Comparison of ENCODE assay signal across 7 cellular contexts in the genomic region with DNA sequence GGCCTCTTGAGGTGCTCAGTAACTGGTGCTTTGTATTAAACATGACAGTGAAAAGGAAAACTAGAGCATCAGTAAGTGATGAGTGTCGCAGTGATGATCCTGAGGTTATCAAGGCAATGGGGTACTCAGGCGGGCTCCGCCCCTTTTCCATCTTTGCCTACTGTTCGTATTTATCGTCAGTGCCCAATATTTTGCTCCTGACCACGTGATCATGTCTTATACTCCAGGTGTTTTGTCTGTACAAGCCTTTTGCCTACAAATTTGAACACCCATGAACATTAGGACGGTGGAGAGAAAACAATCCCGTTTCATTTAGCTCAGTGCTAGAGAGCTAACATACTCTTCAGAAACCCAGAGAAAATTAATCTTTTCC. TPM values are rescaled to one million over a fixed set of nuclear protein-coding genes. Genes with fewer than 3 reads are reported as not detected.
DNase-seq lines count a peak whose midpoint lies in the region; ATAC-seq and TF ChIP-seq lines count a peak whose summit lies in the region.
"Not testable (repeated sequence)": the region's sequence is repeated elsewhere in the genome, so short reads cannot be mapped to it uniquely, and the experiment has no call there.

No MANE protein-coding gene starts in this region.

- H3K4me3 ChIP-seq in GM12864 (ENCODE audit: low read depth, low read length) (peak overlapping the region; percentile 62), LNCaP clone FGC (ENCODE audit: low read depth, low read length) (peak overlapping the region; percentile 56), OCI-LY1 (ENCODE audit: low read depth, low read length, poor library complexity, severe bottlenecking) (peak overlapping the region; percentile 62)

- H3K36me3 Mint-ChIP-seq in activated T-helper 17 cell treated with anti-CD3 and anti-CD28 coated beads, Interleukin-2, amount 50 U/mL, for 72 hours (ENCODE audit: low read depth) = peaks cover 34% of the 10 kb centered on the region
- not testable (repeated sequence) for H3K36me3 Mint-ChIP-seq in endothelial cell (ENCODE audit: low read depth, unreplicated experiment)

- H3K4me3 Mint-ChIP-seq in activated T-helper 17 cell treated with anti-CD3 and anti-CD28 coated beads, Interleukin-2, amount 50 U/mL, for 72 hours = peak overlapping the region; percentile 78
- peak overlapping the region; percentile 88 for H3K4me3 Mint-ChIP-seq in endothelial cell (ENCODE audit: unreplicated experiment)

- not testable (repeated sequence) for H3K79me2 ChIP-seq in OCI-LY1 (ENCODE audit: insufficient read depth, low read length)

- not testable (repeated sequence) for H3K9me2 ChIP-seq in OCI-LY1 (ENCODE audit: low read depth, low read length)

- TF ChIP-seq CTCF in GM12864 (IDR thresholded peaks at IDR 0.05; ENCODE audit: low read depth, low read length, missing control alignments); LNCaP clone FGC (IDR thresholded peaks at IDR 0.05; ENCODE audit: control insufficient read depth, extremely low read depth, insufficient read depth); OCI-LY1 (IDR thresholded peaks at IDR 0.05; ENCODE audit: low read length); endothelial cell (IDR thresholded peaks at IDR 0.05; ENCODE audit: unreplicated experiment): not testable (repeated sequence)

- H3K4me2 ChIP-seq in OCI-LY1 (ENCODE audit: low read length) = peak overlapping the region; percentile 61

- DNase-seq in GM12864 (ENCODE audit: low read depth) = not testable (repeated sequence)
- DNase-seq in LNCaP clone FGC (ENCODE audit: low read depth) (peak; percentile 4), endothelial cell (ENCODE audit: low spot score) (peak; percentile 5), pons (ENCODE audit: low spot score) (peak; percentile 44)

- H3K27ac ChIP-seq in OCI-LY1 (ENCODE audit: low read depth, low read length, poor library complexity, severe bottlenecking) (peak overlapping the region; percentile 70), layer of hippocampus (ENCODE audit: low read depth, low read length) (peak overlapping the region; percentile 73)

- peaks cover 22% of the 10 kb centered on the region; the same call in 1 of the 2 replicates for H3K36me3 ChIP-seq in OCI-LY1 (ENCODE audit: insufficient read depth, low read length)

- not testable (repeated sequence) for H3K9me3 ChIP-seq in OCI-LY1 (ENCODE audit: low read length)

- H3K9me3 Mint-ChIP-seq in activated T-helper 17 cell treated with anti-CD3 and anti-CD28 coated beads, Interleukin-2, amount 50 U/mL, for 72 hours; endothelial cell (ENCODE audit: unreplicated experiment): not testable (repeated sequence)

- peak overlapping the region; percentile 62; the same call in 1 of the 2 replicates for H3K9ac ChIP-seq in OCI-LY1 (ENCODE audit: low read length)

- peak overlapping the region; percentile 79 for H3K27ac Mint-ChIP-seq in activated T-helper 17 cell treated with anti-CD3 and anti-CD28 coated beads, Interleukin-2, amount 50 U/mL, for 72 hours
- not testable (repeated sequence) for H3K27ac Mint-ChIP-seq in endothelial cell (ENCODE audit: unreplicated experiment)

- H3K4me1 ChIP-seq in OCI-LY1 (ENCODE audit: insufficient read depth, low read length, severe bottlenecking) = peaks cover 18% of the 10 kb centered on the region

- not testable (repeated sequence) for H3F3A ChIP-seq in OCI-LY1 (ENCODE audit: insufficient read depth, low read length)

- not testable (repeated sequence) for ATAC-seq in activated T-helper 17 cell treated with anti-CD3 and anti-CD28 coated beads, Interleukin-2, amount 50 U/mL, for 72 hours (replicated peaks)

- not testable (repeated sequence) for H3K27me3 ChIP-seq in OCI-LY1 (ENCODE audit: insufficient read depth, low read length); layer of hippocampus (ENCODE audit: control insufficient read depth, insufficient read depth, low read length)

- not testable (repeated sequence) for H4K20me1 ChIP-seq in OCI-LY1 (ENCODE audit: insufficient read depth, low read length)

- not testable (repeated sequence) for H3K4me1 Mint-ChIP-seq in activated T-helper 17 cell treated with anti-CD3 and anti-CD28 coated beads, Interleukin-2, amount 50 U/mL, for 72 hours; endothelial cell (ENCODE audit: unreplicated experiment)

- H3K27me3 Mint-ChIP-seq in activated T-helper 17 cell treated with anti-CD3 and anti-CD28 coated beads, Interleukin-2, amount 50 U/mL, for 72 hours; endothelial cell (ENCODE audit: unreplicated experiment): not testable (repeated sequence)

- not testable (repeated sequence) for H2AFZ ChIP-seq in OCI-LY1 (ENCODE audit: low read length)

RNA-seq across cellular contexts. Expression of a gene that starts 0.5 kb away (rescaled TPM):
- 10 to 100 TPM; 25.5 to 39.5 TPM for total RNA-seq in activated T-helper 17 cell treated with anti-CD3 and anti-CD28 coated beads, Interleukin-2, amount 50 U/mL, for 72 hours
- 17.2 TPM for total RNA-seq in endothelial cell (ENCODE audit: unreplicated experiment)
